ENCODE assay signal across 8 cellular contexts in genomic region chr6:148251286-148251685, GRCh38.
DNase-seq lines count a peak whose midpoint lies in the region; ATAC-seq and TF ChIP-seq lines count a peak whose summit lies in the region.

No MANE protein-coding gene starts in this region.

- H3K27me3 ChIP-seq in HCT116 (ENCODE audit: insufficient read depth, low read length) (no peaks in the 10 kb centered on the region), Panc1 (ENCODE audit: control insufficient read depth, insufficient read depth, low read length) (no peaks in the 10 kb centered on the region)

- intact Hi-C loops in HCT116 (cut with micrococcal nuclease), result loop anchor here (1.0 kb wide), 1 partner anchor 74 kb away; no protein-coding TSS in a partner anchor
- intact Hi-C loops in Panc1 (cut with micrococcal nuclease; ENCODE audit: unreplicated experiment), result loop anchor here (2.0 to 10.0 kb wide), 2 partner anchors 74 to 214 kb away; no protein-coding TSS in a partner anchor

- no peak overlapping the region for H2AFZ ChIP-seq in HCT116 (ENCODE audit: low read depth, low read length, poor library complexity, severe bottlenecking)

- no peaks in the 10 kb centered on the region for H3K4me1 ChIP-seq in HCT116 (ENCODE audit: control insufficient read depth in 1 of 2, insufficient read depth in 2 of 2, low read length in 2 of 2)
- no peaks in the 10 kb centered on the region for H3K4me1 ChIP-seq in Panc1 (ENCODE audit: control insufficient read depth, insufficient read depth, low read length)

- H3K4me3 ChIP-seq in AG10803 (ENCODE audit: low read length), result no peak overlapping the region
- no peak overlapping the region for H3K4me3 ChIP-seq in HCT116 (replicated peaks in 1 of 2; ENCODE audit: low read depth in 1 of 2, low read length in 2 of 2)
- no peak overlapping the region for H3K4me3 ChIP-seq in Panc1 (ENCODE audit: low read depth in 2 of 2, low read length in 2 of 2)

- peak; percentile 49; the same call in 1 of the 2 replicates for ATAC-seq in HCT116
- no peak for ATAC-seq in Panc1
- ATAC-seq in HG03025 (IDR thresholded peaks at IDR 0.05; ENCODE audit: low FRiP score, unreplicated experiment), result no peak
- ATAC-seq in GM19035 (IDR thresholded peaks at IDR 0.05; ENCODE audit: unreplicated experiment), result no peak

- H4K20me1 ChIP-seq in HCT116 (ENCODE audit: insufficient read depth), result no peaks in the 10 kb centered on the region

- H3K9ac ChIP-seq in HCT116 (ENCODE audit: low read length), result no peak overlapping the region

- in situ Hi-C loops in Panc1 (cut with HindIII; ENCODE audit: low pct_unique_long_range_greater_than_20kb, low sequenced_read_pairs), result no loop called here

- RAD21 ChIA-PET in HCT116 (lab: Charles Lee; ENCODE audit: low non-redundant PET in 1 of 2, low total read pairs in 2 of 2, uncharacterized antibody in 2 of 2, unreplicated experiment in 2 of 2), result no interaction called here

- H3K36me3 ChIP-seq in HCT116 (ENCODE audit: control insufficient read depth in 1 of 2, insufficient read depth in 2 of 2, low read length in 2 of 2) (no peaks in the 10 kb centered on the region), Panc1 (ENCODE audit: control insufficient read depth, insufficient read depth, low read length) (no peaks in the 10 kb centered on the region)

- H3K79me2 ChIP-seq in HCT116 (ENCODE audit: insufficient read depth, low read length), result no peaks in the 10 kb centered on the region

- H3K27ac ChIP-seq in HCT116 (ENCODE audit: low read depth, low read length) (no peak overlapping the region), Panc1 (ENCODE audit: low read length) (no peak overlapping the region)

- no peaks in the 10 kb centered on the region for H3K9me2 ChIP-seq in HCT116 (ENCODE audit: insufficient read depth)

- H3K4me2 ChIP-seq in HCT116 (ENCODE audit: low read length), result no peak overlapping the region

- peak; percentile 69 for TF ChIP-seq RAD21 in HCT116 (IDR thresholded peaks at IDR 0.05; ENCODE audit: low read depth)

- TF ChIP-seq POLR2A in HCT116 (IDR thresholded peaks at IDR 0.05; ENCODE audit: borderline replicate concordance, extremely low read depth, insufficient read depth, insufficient read length), result no peak

- POLR2A ChIA-PET in HCT116 (lab: Charles Lee) (no interaction called here), Panc1 (lab: Charles Lee) (no interaction called here)

- TF ChIP-seq CTCF in AG10803 (conservative IDR thresholded peaks at IDR 0.05; ENCODE audit: low read length), result peak; percentile 62
- TF ChIP-seq CTCF in HCT116 (IDR thresholded peaks at IDR 0.05 in 2 of 3, conservative IDR thresholded peaks at IDR 0.05 in 1 of 3; ENCODE audit: borderline replicate concordance in 1 of 3, insufficient read depth in 1 of 3, low read depth in 2 of 3, low read length in 2 of 3), result peak in 2 of 3 experiments; percentile 42 to 49; a peak in 2 of 6 replicates
- peak; percentile 51 for TF ChIP-seq CTCF in Panc1 (IDR thresholded peaks at IDR 0.05)

- H3K9me3 ChIP-seq in HCT116 (ENCODE audit: control insufficient read depth in 1 of 2, insufficient read depth in 1 of 2, low read depth in 1 of 2, low read length in 2 of 2) (no peaks in the 10 kb centered on the region), Panc1 (ENCODE audit: control insufficient read depth, insufficient read depth, low read depth, low read length) (no peaks in the 10 kb centered on the region)

- CTCF ChIA-PET in HCT116 (lab: Charles Lee), result interaction anchor here (1.0 to 2.4 kb wide), 2 partner anchors 71 to 74 kb away, joined by 10 to 12 read pairs; no protein-coding TSS in a partner anchor
- CTCF ChIA-PET in Panc1 (lab: Charles Lee), result no interaction called here

- DNase-seq in AG10803 (ENCODE audit: low read depth), result peak; percentile 88
- DNase-seq in HCT116 (ENCODE audit: low read depth, low spot score), result no peak
- no peak for DNase-seq in Panc1 (ENCODE audit: low read depth, low spot score)
- DNase-seq in glomerular visceral epithelial cell (ENCODE audit: extremely low spot score), result peak; percentile 64
- DNase-seq in stromal cell of bone marrow (ENCODE audit: low read depth), result peak; percentile 61
- no peak for DNase-seq in activated naive CD4-positive, alpha-beta T cell treated with Interleukin-2 at 50 U/mL for 16 hours

- BruUV-seq in HCT116 (replicated peaks; lab: Mats Ljungman, UMichigan) (no TSS peak), Panc1 (replicated peaks; lab: Mats Ljungman, UMichigan) (no TSS peak)

TF ChIP-seq in HCT116, 20 proteins besides CTCF, POLR2A, EP300 and RAD21:
- no peak for TF ChIP-seq FOSL1 (IDR thresholded peaks at IDR 0.05; ENCODE audit: low read depth)
TF ChIP-seq in HCT116: peak in this region for 0.

Comparison
In these comparisons a context has a peak if more than half of its experiments do, and no peak if none do; other contexts are left out.
1. DNase-seq: peak in AG10803 (single experiment), glomerular visceral epithelial cell (single experiment) and stromal cell of bone marrow (single experiment); none in HCT116 (single experiment), Panc1 (single experiment) and activated naive CD4-positive, alpha-beta T cell treated with Interleukin-2 at 50 U/mL for 16 hours (single experiment).
2. Peak in every context shown above with its lines, with median percentiles within 50 percentile points of each other: CTCF ChIP-seq.